ENCODE assay signal across 8 cellular contexts in genomic region chr5:19987594-19988345, GRCh38. TPM values are rescaled to one million over a fixed set of nuclear protein-coding genes. Genes with fewer than 3 reads are reported as not detected.
DNase-seq lines count a peak whose midpoint lies in the region; ATAC-seq and TF ChIP-seq lines count a peak whose summit lies in the region.

A gene with protein sequence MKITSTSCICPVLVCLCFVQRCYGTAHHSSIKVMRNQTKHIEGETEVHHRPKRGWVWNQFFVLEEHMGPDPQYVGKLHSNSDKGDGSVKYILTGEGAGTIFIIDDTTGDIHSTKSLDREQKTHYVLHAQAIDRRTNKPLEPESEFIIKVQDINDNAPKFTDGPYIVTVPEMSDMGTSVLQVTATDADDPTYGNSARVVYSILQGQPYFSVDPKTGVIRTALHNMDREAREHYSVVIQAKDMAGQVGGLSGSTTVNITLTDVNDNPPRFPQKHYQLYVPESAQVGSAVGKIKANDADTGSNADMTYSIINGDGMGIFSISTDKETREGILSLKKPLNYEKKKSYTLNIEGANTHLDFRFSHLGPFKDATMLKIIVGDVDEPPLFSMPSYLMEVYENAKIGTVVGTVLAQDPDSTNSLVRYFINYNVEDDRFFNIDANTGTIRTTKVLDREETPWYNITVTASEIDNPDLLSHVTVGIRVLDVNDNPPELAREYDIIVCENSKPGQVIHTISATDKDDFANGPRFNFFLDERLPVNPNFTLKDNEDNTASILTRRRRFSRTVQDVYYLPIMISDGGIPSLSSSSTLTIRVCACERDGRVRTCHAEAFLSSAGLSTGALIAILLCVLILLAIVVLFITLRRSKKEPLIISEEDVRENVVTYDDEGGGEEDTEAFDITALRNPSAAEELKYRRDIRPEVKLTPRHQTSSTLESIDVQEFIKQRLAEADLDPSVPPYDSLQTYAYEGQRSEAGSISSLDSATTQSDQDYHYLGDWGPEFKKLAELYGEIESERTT (minus strand): TSS chr5:19988200. CDS start chr5:19838986, 149,214 bp downstream.

- H3K9me3 ChIP-seq in RWPE2 (ENCODE audit: severe bottlenecking) (no peaks in the 10 kb centered on the region), osteoblast (ENCODE audit: low read depth, low read length) (no peaks in the 10 kb centered on the region)

- ATAC-seq in RWPE2 (ENCODE audit: low read depth) (peak; percentile 94), HG02798 (IDR thresholded peaks at IDR 0.05; ENCODE audit: poor library complexity, unreplicated experiment) (no peak), HG02571 (IDR thresholded peaks at IDR 0.05; ENCODE audit: unreplicated experiment) (no peak)

- no peaks in the 10 kb centered on the region for H3K27me3 ChIP-seq in RWPE2 (ENCODE audit: insufficient read depth, poor library complexity, severe bottlenecking)
- no peaks in the 10 kb centered on the region for H3K27me3 ChIP-seq in osteoblast (ENCODE audit: insufficient read depth, low read length)

- no peak within 1 kb of the TSS for H2AFZ ChIP-seq in osteoblast (ENCODE audit: low read length)

- H3K4me1 ChIP-seq in RWPE2 (ENCODE audit: insufficient read depth, poor library complexity, severe bottlenecking) (no peaks in the 10 kb centered on the region), osteoblast (ENCODE audit: insufficient read depth, low read length) (no peaks in the 10 kb centered on the region)

- H3K36me3 ChIP-seq in RWPE2 (ENCODE audit: low read depth): no peaks in the 10 kb centered on the region
- H3K36me3 ChIP-seq in osteoblast (ENCODE audit: insufficient read depth, low read length): no peaks in the 10 kb centered on the region

- H3K79me2 ChIP-seq in osteoblast (ENCODE audit: insufficient read depth, low read length): no peaks in the 10 kb centered on the region

- DNase-seq in HPDE6-E6E7 (ENCODE audit: extremely low spot score): peak; percentile 62
- DNase-seq in RWPE2 (ENCODE audit: low spot score): peak; percentile 67
- peak; percentile 69 for DNase-seq in fibroblast of the aortic adventitia (ENCODE audit: low read depth)
- DNase-seq in osteoblast (ENCODE audit: insufficient read length, low spot score, missing footprints): peak; percentile 35
- DNase-seq in activated T-cell treated with anti-CD3 and anti-CD28 coated beads, Interleukin-2, amount 50 U/mL, for 48 hours: no peak
- DNase-seq in stimulated activated naive CD4-positive, alpha-beta T cell (lab: John Stamatoyannopoulos, UW): no peak

- H3K27ac ChIP-seq in RWPE2 (ENCODE audit: poor library complexity, severe bottlenecking) (no peak within 1 kb of the TSS), osteoblast (ENCODE audit: low read depth, low read length) (no peak within 1 kb of the TSS)

- no peak within 1 kb of the TSS for H3K4me2 ChIP-seq in osteoblast (ENCODE audit: insufficient read depth, low read length)

- H4K20me1 ChIP-seq in osteoblast (ENCODE audit: insufficient read depth, low read length): no peaks in the 10 kb centered on the region

- H3K4me3 ChIP-seq in RWPE2 (ENCODE audit: severe bottlenecking): peak within 1 kb of the TSS; percentile 16
- H3K4me3 ChIP-seq in fibroblast of the aortic adventitia (ENCODE audit: low read depth, low read length): peak within 1 kb of the TSS; percentile 69
- H3K4me3 ChIP-seq in osteoblast (ENCODE audit: insufficient read depth, low read length): no peak within 1 kb of the TSS

- no peak for TF ChIP-seq CTCF in RWPE2 (IDR thresholded peaks at IDR 0.05; ENCODE audit: poor library complexity, severe bottlenecking)
- no peak for TF ChIP-seq CTCF in fibroblast of the aortic adventitia (IDR thresholded peaks at IDR 0.05; ENCODE audit: insufficient read depth, low read length)
- TF ChIP-seq CTCF in osteoblast (IDR thresholded peaks at IDR 0.05; ENCODE audit: extremely low read depth, low read depth, low read length): no peak

RNA-seq across cellular contexts. Expression of the gene that starts here (rescaled TPM):
- total RNA-seq in fibroblast of the aortic adventitia (ENCODE audit: low replicate concordance) (2.2 and 16.6 TPM in 2 replicates), osteoblast (0.29 and 0.36 TPM in 2 replicates)

Comparison
In these comparisons a context has a peak if more than half of its experiments do, and no peak if none do; other contexts are left out.
1. Peak in DNase-seq in osteoblast; RNA of the gene not detected or under 1 TPM.
2. DNase-seq: peak in HPDE6-E6E7 (single experiment), RWPE2 (single experiment) and fibroblast of the aortic adventitia (single experiment); none in activated T-cell treated with anti-CD3 and anti-CD28 coated beads, Interleukin-2, amount 50 U/mL, for 48 hours (0 of 2) and stimulated activated naive CD4-positive, alpha-beta T cell (0 of 6).